19 cellular contexts compared by ENCODE assay signal in the genomic region with DNA sequence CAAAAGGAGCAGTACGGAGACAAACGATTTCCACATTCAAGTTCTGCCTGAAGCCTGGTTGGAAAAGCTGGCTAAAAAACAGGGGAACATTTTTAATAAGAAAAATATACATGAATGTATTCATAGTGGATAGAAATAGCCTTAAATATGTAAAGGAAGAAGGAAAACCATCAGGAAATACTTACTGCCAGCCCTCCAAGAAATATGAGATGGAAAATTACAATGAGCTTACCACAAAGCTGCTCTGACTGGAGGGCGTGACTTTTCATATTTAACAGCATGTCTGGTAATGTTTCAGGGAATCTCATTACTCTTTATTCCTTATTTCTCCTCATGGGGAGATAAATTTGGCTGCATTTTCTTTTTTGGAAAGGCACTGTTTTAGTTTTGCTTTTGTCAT.
DNase-seq lines count a peak whose midpoint lies in the region; ATAC-seq, FAIRE-seq and TF ChIP-seq lines count a peak whose summit lies in the region.
"Had no signal": no experiment of that assay in that cellular context is flagged by ENCODE, and none has a peak within 500 bp of the region (broad histone marks: within the 10 kb centered on the region; RNA-seq: fewer than 3 reads in every experiment).

No MANE protein-coding gene starts in this region.

- peak; percentile 65 for DNase-seq in GM03348 (ENCODE audit: low spot score)
- DNase-seq in SJCRH30: peak in 1 of 2 experiments; percentile 34
- peak; percentile 47 for DNase-seq in endothelial cell of umbilical vein (ENCODE audit: low read depth, low spot score)
- DNase-seq in neural progenitor cell (ENCODE audit: low spot score): no peak
- no peak for DNase-seq in COLO829 (ENCODE audit: low spot score)
- DNase-seq: activated CD4-positive, alpha-beta T cell treated with anti-CD3 and anti-CD28 coated beads, Interleukin-2, amount 50 U/mL, for 4 hours; CD4-positive, alpha-beta T cell; glutamatergic neuron; kidney; naive B cell; NCI-H1105 treated with DMSO at 0.1 percent for 48 hours; NCI-H526 treated with DMSO at 0.1 percent for 48 hours; sigmoid colon; stimulated activated naive B cell treated with anti-CD40 and anti-IgM and Interleukin-4, amounts not matched to agents 10 μg/mL and 1 μg/mL and 100 μg/mL, for 72 hours had no signal

- peaks cover 21% of the 10 kb centered on the region for H3K4me1 ChIP-seq in SJCRH30
- H3K4me1 ChIP-seq in endothelial cell of umbilical vein (ENCODE audit: control insufficient read depth, extremely low read depth, insufficient read depth, low read length): peaks cover 9% of the 10 kb centered on the region
- peaks cover 17% of the 10 kb centered on the region for H3K4me1 ChIP-seq in neural progenitor cell

- dilution Hi-C loops in endothelial cell of umbilical vein (cut with MboI; ENCODE audit: extremely low pct_ligation_motif_present, low sequenced_read_pairs): no loop called here

- no peak overlapping the region for H3K9ac ChIP-seq in endothelial cell of umbilical vein (replicated peaks; ENCODE audit: extremely low read depth, insufficient read depth, low read length)
- no peak overlapping the region for H3K9ac ChIP-seq in neural progenitor cell

- H3K4me2 ChIP-seq in endothelial cell of umbilical vein (ENCODE audit: insufficient read depth, low read length): peak overlapping the region; percentile 57
- no peak overlapping the region for H3K4me2 ChIP-seq in neural progenitor cell

- H3K27me3 ChIP-seq in SJCRH30 (no peaks in the 10 kb centered on the region), endothelial cell of umbilical vein (ENCODE audit: control insufficient read depth in 2 of 2, insufficient read depth in 2 of 2, low read length in 2 of 2) (no peaks in the 10 kb centered on the region), neural progenitor cell (no peaks in the 10 kb centered on the region)
- H3K27me3 ChIP-seq: sigmoid colon had no signal

- H3K27ac Mint-ChIP-seq in neural progenitor cell: no peak overlapping the region
- H3K27ac Mint-ChIP-seq: CD4-positive, alpha-beta T cell; naive B cell; stimulated activated naive B cell treated with anti-CD40 and anti-IgM and Interleukin-4, amounts not matched to agents 10 μg/mL and 1 μg/mL and 100 μg/mL, for 72 hours had no signal

- no peak for TF ChIP-seq POLR2A in endothelial cell of umbilical vein (IDR thresholded peaks at IDR 0.05; ENCODE audit: low read depth, low read length)

- H3K4me3 ChIP-seq in SJCRH30: peak overlapping the region; percentile 19; the same call in 1 of the 2 replicates
- H3K4me3 ChIP-seq in endothelial cell of umbilical vein (replicated peaks in 1 of 3; ENCODE audit: insufficient read depth in 1 of 3, low read depth in 1 of 3, low read length in 3 of 3): no peak overlapping the region
- no peak overlapping the region for H3K4me3 ChIP-seq in neural progenitor cell
- H3K4me3 ChIP-seq: sigmoid colon had no signal

- peaks cover 13% of the 10 kb centered on the region for H3K9me3 Mint-ChIP-seq in neural progenitor cell
- H3K9me3 Mint-ChIP-seq: CD4-positive, alpha-beta T cell; naive B cell; stimulated activated naive B cell treated with anti-CD40 and anti-IgM and Interleukin-4, amounts not matched to agents 10 μg/mL and 1 μg/mL and 100 μg/mL, for 72 hours had no signal

- H3K9me3 ChIP-seq in SJCRH30 (replicated peaks) (peaks cover 4% of the 10 kb centered on the region; the same call in 1 of the 2 replicates), endothelial cell of umbilical vein (replicated peaks; ENCODE audit: control insufficient read depth, insufficient read depth, low read length) (no peaks in the 10 kb centered on the region), neural progenitor cell (ENCODE audit: low read depth) (no peaks in the 10 kb centered on the region)
- H3K9me3 ChIP-seq: sigmoid colon had no signal

- ATAC-seq in GM21360 (IDR thresholded peaks at IDR 0.05; ENCODE audit: unreplicated experiment): no peak
- ATAC-seq in GM18867 (IDR thresholded peaks at IDR 0.05; ENCODE audit: unreplicated experiment): no peak

- POLR2A ChIA-PET in endothelial cell of umbilical vein (lab: Charles Lee): interaction anchor here (1.5 kb wide), 1 partner anchor 75 kb away, joined by 4 read pairs; a partner anchor contains a TSS

- TF ChIP-seq CTCF in endothelial cell of umbilical vein (IDR thresholded peaks at IDR 0.05; ENCODE audit: extremely low read depth in 1 of 2, insufficient read depth in 1 of 2, low read depth in 1 of 2, low read length in 2 of 2) (no peak), neural progenitor cell (IDR thresholded peaks at IDR 0.05) (no peak)

- no peak overlapping the region for H3K27ac ChIP-seq in SJCRH30
- H3K27ac ChIP-seq in endothelial cell of umbilical vein (ENCODE audit: insufficient read depth, low read depth, low read length): no peak overlapping the region
- no peak overlapping the region for H3K27ac ChIP-seq in neural progenitor cell
- H3K27ac ChIP-seq: RWPE1, sigmoid colon had no signal

- peaks cover 2% of the 10 kb centered on the region for H3K9me1 ChIP-seq in endothelial cell of umbilical vein (replicated peaks; ENCODE audit: control insufficient read depth, extremely low read depth, insufficient read depth, low read length)

- CTCF ChIA-PET in endothelial cell of umbilical vein (lab: Charles Lee): interaction anchor here (0.6 to 1.2 kb wide), 7 partner anchors 14 to 323 kb away, joined by 3 to 7 read pairs (median 3); no protein-coding TSS in a partner anchor

- peaks cover 33% of the 10 kb centered on the region for H3K4me1 Mint-ChIP-seq in neural progenitor cell
- H3K4me1 Mint-ChIP-seq: naive B cell; stimulated activated naive B cell treated with anti-CD40 and anti-IgM and Interleukin-4, amounts not matched to agents 10 μg/mL and 1 μg/mL and 100 μg/mL, for 72 hours had no signal

- peak; percentile 48 for FAIRE-seq in endothelial cell of umbilical vein (lab: Jason Lieb, UNC)
- FAIRE-seq: GM12891, kidney, urothelium cell line had no signal

- H3K79me2 ChIP-seq in endothelial cell of umbilical vein (ENCODE audit: control insufficient read depth, insufficient read depth, low read length) (no peaks in the 10 kb centered on the region), neural progenitor cell (ENCODE audit: low read depth) (no peaks in the 10 kb centered on the region)

- peaks cover 7% of the 10 kb centered on the region for H3K27me3 Mint-ChIP-seq in neural progenitor cell (ENCODE audit: insufficient read depth, low read depth)
- H3K27me3 Mint-ChIP-seq: CD4-positive, alpha-beta T cell; naive B cell had no signal

- peaks cover 17% of the 10 kb centered on the region for H3F3A ChIP-seq in neural progenitor cell (ENCODE audit: low read depth)

- intact Hi-C loops in endothelial cell of umbilical vein (cut with micrococcal nuclease): loop anchor here (2.0 kb wide), 2 partner anchors 75 to 103 kb away; no protein-coding TSS in a partner anchor

- H3K36me3 ChIP-seq in SJCRH30: no peaks in the 10 kb centered on the region
- no peaks in the 10 kb centered on the region for H3K36me3 ChIP-seq in endothelial cell of umbilical vein (ENCODE audit: control insufficient read depth in 2 of 2, extremely low read depth in 1 of 2, insufficient read depth in 2 of 2, low read length in 2 of 2)
- no peaks in the 10 kb centered on the region for H3K36me3 ChIP-seq in neural progenitor cell
- H3K36me3 ChIP-seq: sigmoid colon had no signal

- BruUV-seq in endothelial cell of umbilical vein (replicated peaks; lab: Mats Ljungman, UMichigan): no TSS peak

- H4K20me1 ChIP-seq in endothelial cell of umbilical vein (replicated peaks; ENCODE audit: control insufficient read depth, extremely low read depth, insufficient read depth, low read length) (no peaks in the 10 kb centered on the region), neural progenitor cell (ENCODE audit: low read depth) (no peaks in the 10 kb centered on the region)

- H3K36me3 Mint-ChIP-seq in neural progenitor cell: peaks cover 3% of the 10 kb centered on the region
- H3K36me3 Mint-ChIP-seq: naive B cell; stimulated activated naive B cell treated with anti-CD40 and anti-IgM and Interleukin-4, amounts not matched to agents 10 μg/mL and 1 μg/mL and 100 μg/mL, for 72 hours had no signal

- H2AFZ ChIP-seq in endothelial cell of umbilical vein (ENCODE audit: low read depth, low read length): peak overlapping the region; percentile 84
- H2AFZ ChIP-seq in neural progenitor cell (replicated peaks): peak overlapping the region; percentile 4

- H3K4me3 Mint-ChIP-seq in neural progenitor cell: no peak overlapping the region
- H3K4me3 Mint-ChIP-seq: CD4-positive, alpha-beta T cell; naive B cell; stimulated activated naive B cell treated with anti-CD40 and anti-IgM and Interleukin-4, amounts not matched to agents 10 μg/mL and 1 μg/mL and 100 μg/mL, for 72 hours had no signal

TF ChIP-seq in endothelial cell of umbilical vein, 7 proteins besides CTCF, POLR2A, EP300 and RAD21:
- TF ChIP-seq POLR2AphosphoS5 (IDR thresholded peaks at IDR 0.05; ENCODE audit: insufficient read depth, low read depth, low read length) (no peak), GATA2 (IDR thresholded peaks at IDR 0.05; ENCODE audit: insufficient read depth, insufficient read length, low read depth, low read length) (no peak), JUN (IDR thresholded peaks at IDR 0.05; ENCODE audit: borderline replicate concordance, insufficient read depth, insufficient read length, low read depth) (no peak), FOS (IDR thresholded peaks at IDR 0.05; ENCODE audit: borderline replicate concordance, insufficient read depth, low read length) (no peak), MYC (IDR thresholded peaks at IDR 0.05; ENCODE audit: low read depth, low read length) (no peak), EZH2 (IDR thresholded peaks at IDR 0.05; ENCODE audit: borderline replicate concordance, low read depth, low read length, severe bottlenecking) (no peak)
- TF ChIP-seq, protein P1, sequence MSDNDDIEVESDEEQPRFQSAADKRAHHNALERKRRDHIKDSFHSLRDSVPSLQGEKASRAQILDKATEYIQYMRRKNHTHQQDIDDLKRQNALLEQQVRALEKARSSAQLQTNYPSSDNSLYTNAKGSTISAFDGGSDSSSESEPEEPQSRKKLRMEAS (IDR thresholded peaks at IDR 0.05; ENCODE audit: insufficient read depth, insufficient read length): no peak

Comparison
In these comparisons a context has a peak if more than half of its experiments do, and no peak if none do; other contexts are left out.
1. DNase-seq: peak in GM03348 (single experiment) and endothelial cell of umbilical vein (single experiment); none in neural progenitor cell (single experiment) and COLO829 (single experiment).